12 cellular contexts compared by ENCODE assay signal in the genomic region with DNA sequence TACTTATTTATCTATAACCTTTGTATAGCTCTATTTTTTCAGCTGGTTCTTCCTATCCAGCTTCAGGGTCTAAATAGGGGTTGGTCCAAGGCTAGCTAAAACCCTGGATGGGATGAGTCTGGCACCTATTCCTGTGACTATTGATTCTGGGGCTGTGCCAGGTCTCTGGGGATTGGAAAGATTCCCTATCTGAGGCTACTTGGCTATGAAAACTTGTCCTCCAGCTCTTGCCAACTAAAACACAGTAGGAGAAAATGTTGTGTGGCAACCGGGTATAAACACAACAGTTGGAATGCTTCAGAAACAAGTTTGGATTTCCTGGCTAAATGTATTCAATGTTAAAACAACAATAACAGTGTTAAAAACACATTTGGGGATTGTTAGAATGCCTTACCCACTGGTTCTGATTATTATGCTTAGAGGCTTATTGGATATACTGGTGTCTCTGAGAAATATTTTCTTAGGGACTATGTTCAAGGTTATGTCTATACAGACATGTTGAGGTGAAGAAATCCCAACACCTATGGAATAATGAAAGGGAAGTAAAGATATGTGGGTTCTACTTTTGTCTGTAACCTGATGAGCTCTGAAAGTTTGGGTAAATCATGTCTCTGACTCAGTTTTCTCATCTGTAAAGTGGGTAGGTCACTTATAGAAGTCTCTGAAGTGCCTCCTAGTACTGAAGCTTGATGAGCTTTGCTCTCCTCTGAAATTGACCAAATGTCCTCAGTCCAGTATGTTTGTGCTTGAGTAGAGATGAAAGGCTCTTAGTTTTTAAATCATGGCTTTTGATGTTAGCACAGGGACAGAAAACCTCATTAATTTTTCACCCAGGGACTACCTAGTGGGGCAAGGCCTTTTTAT.
A peak's percentile ranks its signal among the peaks of the same experiment; 100 is the strongest.
DNase-seq lines count a peak whose midpoint lies in the region; ATAC-seq, FAIRE-seq and TF ChIP-seq lines count a peak whose summit lies in the region.
"Had no signal": no experiment of that assay in that cellular context is flagged by ENCODE, and none has a peak within 500 bp of the region (broad histone marks: within the 10 kb centered on the region; RNA-seq: fewer than 3 reads in every experiment).

No MANE protein-coding gene starts in this region.

- H2AFZ ChIP-seq in fibroblast of lung (ENCODE audit: low read length) = no peak overlapping the region
- H2AFZ ChIP-seq: neural progenitor cell had no signal

- WGBS in pancreas, 2 donors = 6% methylated on average over 1 of the region's 1 CpG

- peak; percentile 45 for FAIRE-seq in pancreas (lab: Jason Lieb, UNC)
- FAIRE-seq: H1 had no signal

- H3K4me3 ChIP-seq in fibroblast of lung (replicated peaks in 1 of 4; ENCODE audit: control extremely low read depth in 1 of 4, insufficient read depth in 1 of 4, low read depth in 3 of 4, low read length in 4 of 4) (no peak overlapping the region), pancreas (no peak overlapping the region)
- H3K4me3 ChIP-seq: ascending aorta, neural progenitor cell had no signal

- H3K9me3 ChIP-seq in fibroblast of lung (ENCODE audit: control insufficient read depth, insufficient read depth, low read depth, low read length) = no peaks in the 10 kb centered on the region
- no peaks in the 10 kb centered on the region for H3K9me3 ChIP-seq in pancreas
- H3K9me3 ChIP-seq: ascending aorta had no signal

- H3K4me1 ChIP-seq in fibroblast of lung (ENCODE audit: control insufficient read depth, extremely low read depth, insufficient read depth, low read length) = no peaks in the 10 kb centered on the region
- H3K4me1 ChIP-seq in pancreas = peaks cover 5 to 12% (median 10%) of the 10 kb centered on the region in 3 donors
- H3K4me1 ChIP-seq: neural progenitor cell had no signal

- H3K9ac ChIP-seq in fibroblast of lung (ENCODE audit: insufficient read depth, low read length) = no peak overlapping the region
- H3K9ac ChIP-seq: neural progenitor cell had no signal

- ATAC-seq in pancreas (peak; percentile 92 to 96 (median 94)), HG02885 (IDR thresholded peaks at IDR 0.05; ENCODE audit: poor library complexity, unreplicated experiment) (no peak), HG02642 (IDR thresholded peaks at IDR 0.05; ENCODE audit: poor library complexity, unreplicated experiment) (no peak)
- ATAC-seq: activated CD8-positive, alpha-beta T cell treated with anti-CD3 and anti-CD28 coated beads for 36 hours had no signal

- H4K20me1 ChIP-seq in fibroblast of lung (ENCODE audit: control insufficient read depth, extremely low read depth, insufficient read depth, low read length) = no peaks in the 10 kb centered on the region

- TF ChIP-seq CTCF in fibroblast of lung (conservative IDR thresholded peaks at IDR 0.05 in 1 of 2, IDR thresholded peaks at IDR 0.05 in 1 of 2; ENCODE audit: low read depth in 1 of 2, low read length in 2 of 2) = no peak
- no peak for TF ChIP-seq CTCF in pancreas (IDR thresholded peaks at IDR 0.05)

- no peak overlapping the region for H3K27ac ChIP-seq in fibroblast of lung (ENCODE audit: insufficient read depth, low read length)
- H3K27ac ChIP-seq in pancreas = peak overlapping the region in 3 of 4 donors; percentile 60 to 72 (median 62)
- H3K27ac ChIP-seq: ascending aorta, neural progenitor cell had no signal

- DNase-seq in EH (ENCODE audit: low read depth) = peak; percentile 28
- DNase-seq in NCI-H345 (lab: John Stamatoyannopoulos, UW) = peak; percentile 87
- DNase-seq in fibroblast of lung (ENCODE audit: low read depth in 2 of 2) = peak; percentile 20 to 50
- DNase-seq in pancreas = peak; percentile 68 to 89 (median 78)
- no peak for DNase-seq in T-helper 1 cell
- no peak for DNase-seq in SKM-1 (lab: John Stamatoyannopoulos, UW; ENCODE audit: unreplicated experiment)
- DNase-seq: activated CD8-positive, alpha-beta T cell treated with anti-CD3 and anti-CD28 coated beads for 36 hours had no signal

- intact Hi-C loops in pancreas (cut with DNase I) = no loop called here

- H3K27me3 ChIP-seq in fibroblast of lung (ENCODE audit: control insufficient read depth, insufficient read depth, low read length) = no peaks in the 10 kb centered on the region
- H3K27me3 ChIP-seq in pancreas = no peaks in the 10 kb centered on the region
- H3K27me3 ChIP-seq: ascending aorta, neural progenitor cell had no signal

- no peak overlapping the region for H3K4me2 ChIP-seq in fibroblast of lung (ENCODE audit: extremely low read depth, insufficient read depth, low read length)
- H3K4me2 ChIP-seq: neural progenitor cell had no signal

- H3K36me3 ChIP-seq in fibroblast of lung (ENCODE audit: control insufficient read depth, insufficient read depth, low read length) (no peaks in the 10 kb centered on the region), pancreas (no peaks in the 10 kb centered on the region)
- H3K36me3 ChIP-seq: ascending aorta, neural progenitor cell had no signal

- H3K79me2 ChIP-seq in fibroblast of lung (ENCODE audit: control insufficient read depth, insufficient read depth, low read length) = no peaks in the 10 kb centered on the region

Comparison
In these comparisons a context has a peak if more than half of its experiments do, and no peak if none do; other contexts are left out.
1. DNase-seq: peak in EH (single experiment), NCI-H345 (single experiment), fibroblast of lung (2 of 2) and pancreas (6 of 6); none in T-helper 1 cell (0 of 5) and SKM-1 (single experiment).
2. ATAC-seq: peak in pancreas (4 of 4); none in HG02885 (single experiment) and HG02642 (single experiment).